In the genomic region with DNA sequence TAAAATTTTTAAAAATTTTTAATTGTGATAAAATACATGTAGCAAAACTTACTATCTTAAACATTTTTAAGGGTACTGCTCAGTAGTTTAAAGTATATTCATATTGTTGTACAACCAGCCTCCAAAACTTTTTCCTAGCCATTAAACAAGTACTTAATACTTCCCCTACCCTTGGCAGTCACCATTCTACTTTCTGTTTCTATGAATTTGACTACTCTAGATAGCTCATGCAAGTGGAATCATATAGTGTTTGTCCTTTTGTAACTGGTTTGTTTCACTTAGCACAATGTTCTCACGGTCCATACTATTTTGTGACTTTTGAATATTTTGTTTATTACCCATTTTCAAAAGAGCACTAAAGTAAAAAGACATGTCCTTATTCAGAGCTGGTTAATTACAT, we compare ENCODE assay signal across 6 cellular contexts. TPM values are rescaled to one million over a fixed set of nuclear protein-coding genes. Genes with fewer than 3 reads are reported as not detected.
DNase-seq lines count a peak whose midpoint lies in the region; ATAC-seq and TF ChIP-seq lines count a peak whose summit lies in the region.
"Not testable (repeated sequence)": the region's sequence is repeated elsewhere in the genome, so short reads cannot be mapped to it uniquely, and the experiment has no call there.

No MANE protein-coding gene starts in this region.

- ATAC-seq in GM18867 (IDR thresholded peaks at IDR 0.05; ENCODE audit: unreplicated experiment) (peak; percentile 66), GM19397 (IDR thresholded peaks at IDR 0.05; ENCODE audit: unreplicated experiment) (peak; percentile 48), HG02588 (IDR thresholded peaks at IDR 0.05; ENCODE audit: unreplicated experiment) (peak; percentile 54), HG02678 (IDR thresholded peaks at IDR 0.05; ENCODE audit: unreplicated experiment) (peak; percentile 48), HG02981 (IDR thresholded peaks at IDR 0.05; ENCODE audit: unreplicated experiment) (peak; percentile 50)

- not testable (repeated sequence) for TF ChIP-seq POLR2A in adrenal gland (IDR thresholded peaks at IDR 0.05)

- H3K27ac ChIP-seq in adrenal gland = peak overlapping the region in 3 of 5 donors; percentile 43 to 77 (median 44)

- not testable (repeated sequence) for H3K4me3 ChIP-seq in adrenal gland

- intact Hi-C loops in adrenal gland (cut with DNase I) = not testable (repeated sequence)

- 96 to 100% (median 98%) methylated on average over 1 of the region's 1 CpG for WGBS in adrenal gland, 4 donors

- DNase-seq in adrenal gland = not testable (repeated sequence)

- TF ChIP-seq CTCF in adrenal gland (IDR thresholded peaks at IDR 0.05) = not testable (repeated sequence)

- H3K4me1 ChIP-seq in adrenal gland (replicated peaks in 1 of 2) = not testable (repeated sequence)

- not testable (repeated sequence) for H3K36me3 ChIP-seq in adrenal gland (replicated peaks in 1 of 2)

- H3K9me3 ChIP-seq in adrenal gland (replicated peaks in 1 of 3) = not testable (repeated sequence)

- not testable (repeated sequence) for H3K27me3 ChIP-seq in adrenal gland

RNA-seq across cellular contexts. Expression of a gene that starts 52.8 kb away (rescaled TPM):
- total RNA-seq in adrenal gland = 100 to 1,000 TPM in 2 of 8 donors, 10 to 100 TPM in 6; 37.6 to 180 (median 68.5) TPM
- 10 to 100 TPM in 2 of 3 donors, 1 to 10 TPM in 1; 9.6 to 67.7 (median 18.6) TPM for polyA plus RNA-seq in adrenal gland
